16 cellular contexts compared by ENCODE assay signal in the genomic region with DNA sequence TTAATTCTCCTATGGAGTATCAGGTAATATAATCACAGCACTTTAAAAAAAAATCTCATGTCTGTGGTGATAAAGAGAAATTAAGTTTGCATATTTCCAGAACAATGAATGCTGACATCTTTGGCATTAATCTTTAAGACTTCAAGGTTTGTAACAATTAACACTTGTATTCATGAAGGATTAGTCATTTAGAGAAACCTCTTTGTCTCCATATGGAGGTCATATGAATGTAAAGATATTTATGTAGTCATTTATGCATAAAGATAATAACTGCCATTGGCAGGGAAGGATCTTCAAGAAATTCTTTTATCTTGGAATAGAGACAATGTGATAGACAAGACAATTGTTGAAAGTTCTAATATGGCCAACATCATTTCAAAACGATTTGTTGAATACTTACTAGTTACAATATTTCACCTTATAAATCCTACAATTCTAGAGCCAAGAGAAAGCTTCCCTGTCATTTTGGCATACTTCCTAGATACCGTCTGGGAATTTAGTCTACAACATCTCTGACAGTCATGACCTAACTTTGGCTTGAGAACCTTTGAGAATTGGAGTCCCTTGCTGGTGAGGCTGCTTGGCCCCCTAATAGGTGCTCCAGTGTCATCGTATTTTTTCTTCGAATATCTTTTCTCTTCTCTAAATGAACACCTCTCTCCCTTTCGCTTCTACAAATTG. TPM values are rescaled to one million over a fixed set of nuclear protein-coding genes. Genes with fewer than 3 reads are reported as not detected.
DNase-seq lines count a peak whose midpoint lies in the region; ATAC-seq and TF ChIP-seq lines count a peak whose summit lies in the region.
"Had no signal": no experiment of that assay in that cellular context is flagged by ENCODE, and none has a peak within 500 bp of the region (broad histone marks: within the 10 kb centered on the region; RNA-seq: fewer than 3 reads in every experiment).

No MANE protein-coding gene starts in this region.

- in situ Hi-C loops in GM13977 (cut with MboI; ENCODE audit: low pct_unique_long_range_greater_than_20kb, low sequenced_read_pairs, unreplicated experiment) = no loop called here

- H3K9me3 Mint-ChIP-seq in IgD-negative memory B cell = no peaks in the 10 kb centered on the region
- H3K9me3 Mint-ChIP-seq in CD8-positive, alpha-beta memory T cell = peaks cover 0 to 2% (median 0%) of the 10 kb centered on the region in 5 donors

- H3K4me1 Mint-ChIP-seq in IgD-negative memory B cell = peaks cover 46 to 49% (median 47%) of the 10 kb centered on the region in 3 donors
- H3K4me1 Mint-ChIP-seq in CD8-positive, alpha-beta memory T cell = no peaks in the 10 kb centered on the region

- POLR2A ChIA-PET in CD8-positive, alpha-beta memory T cell (lab: Charles Lee) = no interaction called here

- H3K36me3 Mint-ChIP-seq in IgD-negative memory B cell = peaks cover 13% of the 10 kb centered on the region
- H3K36me3 Mint-ChIP-seq in CD8-positive, alpha-beta memory T cell = peaks cover 0 to under 1% (median under 1%) of the 10 kb centered on the region in 3 donors

- no peaks in the 10 kb centered on the region for H3K9me3 ChIP-seq in gastroesophageal sphincter
- no peaks in the 10 kb centered on the region for H3K9me3 ChIP-seq in thyroid gland
- H3K9me3 ChIP-seq in CD8-positive, alpha-beta memory T cell (ENCODE audit: low read length) = no peaks in the 10 kb centered on the region
- H3K9me3 ChIP-seq: BLaER1 treated with 17β-estradiol and CSF1 and Interleukin-3, amounts not matched to agents 10 nM and 100 nM had no signal

- H3K36me3 ChIP-seq in gastroesophageal sphincter = no peaks in the 10 kb centered on the region
- H3K36me3 ChIP-seq in thyroid gland = no peaks in the 10 kb centered on the region
- no peaks in the 10 kb centered on the region for H3K36me3 ChIP-seq in CD8-positive, alpha-beta memory T cell (ENCODE audit: insufficient read depth, low read length)

- H3K4me3 ChIP-seq in gastroesophageal sphincter (no peak overlapping the region), thyroid gland (replicated peaks in 1 of 3) (no peak overlapping the region)
- no peak overlapping the region for H3K4me3 ChIP-seq in CD8-positive, alpha-beta memory T cell (ENCODE audit: low read length)
- H3K4me3 ChIP-seq: BLaER1 treated with 17β-estradiol and CSF1 and Interleukin-3, amounts not matched to agents 10 nM and 100 nM; GM23248; PC-9 had no signal

- CTCF ChIA-PET in CD8-positive, alpha-beta memory T cell (lab: Charles Lee) = no interaction called here

- intact Hi-C loops in thyroid gland (cut with DNase I) = no loop called here

- 46 to 57% methylated on average over 5 of the region's 5 CpGs for WGBS in gastroesophageal sphincter (ENCODE audit: low coverage in 1 of 2), 2 donors
- 76 to 80% methylated on average over 5 of the region's 5 CpGs for WGBS in thyroid gland, 2 donors

- H3K27me3 ChIP-seq in gastroesophageal sphincter = no peaks in the 10 kb centered on the region
- no peaks in the 10 kb centered on the region for H3K27me3 ChIP-seq in thyroid gland
- H3K27me3 ChIP-seq in CD8-positive, alpha-beta memory T cell (ENCODE audit: insufficient read depth, low read length, poor library complexity, severe bottlenecking) = no peaks in the 10 kb centered on the region
- H3K27me3 ChIP-seq: BLaER1 treated with 17β-estradiol and CSF1 and Interleukin-3, amounts not matched to agents 10 nM and 100 nM had no signal

- ATAC-seq in gastroesophageal sphincter = no peak

- TF ChIP-seq CTCF in gastroesophageal sphincter (IDR thresholded peaks at IDR 0.05) (no peak), thyroid gland (IDR thresholded peaks at IDR 0.05) (no peak), GM13977 (IDR thresholded peaks at IDR 0.05; ENCODE audit: extremely low read depth, insufficient read depth, missing control alignments) (no peak)

- TF ChIP-seq EP300 in gastroesophageal sphincter (IDR thresholded peaks at IDR 0.05) = no peak

- H3K27ac ChIP-seq in caudate nucleus (ENCODE audit: low read depth, low read length) (peak overlapping the region; percentile 11), gastroesophageal sphincter (peak overlapping the region; percentile 21 to 62 (median 36)), temporal lobe (ENCODE audit: low read depth, low read length) (peak overlapping the region; percentile 98), thyroid gland (no peak overlapping the region)
- H3K27ac ChIP-seq in CD8-positive, alpha-beta memory T cell (ENCODE audit: low read depth, low read length) = no peak overlapping the region
- H3K27ac ChIP-seq: BLaER1 treated with 17β-estradiol and CSF1 and Interleukin-3, amounts not matched to agents 10 nM and 100 nM; GM23248; PC-9 had no signal

- DNase-seq in caudate nucleus (lab: John Stamatoyannopoulos, UW) (no peak), thyroid gland (no peak), kidney glomerular epithelial cell (lab: John Stamatoyannopoulos, UW) (no peak), GM13977 (ENCODE audit: low spot score) (no peak)
- DNase-seq in CD8-positive, alpha-beta memory T cell = no peak
- DNase-seq: NCI-H1417, NCI-H1930, NCI-H2171, NCI-H774, PC-9 had no signal

- peak overlapping the region in 1 of 4 donors; percentile 85 for H3K4me3 Mint-ChIP-seq in IgD-negative memory B cell
- no peak overlapping the region for H3K4me3 Mint-ChIP-seq in CD8-positive, alpha-beta memory T cell

- peak overlapping the region in 2 of 3 donors; percentile 86 to 91 for H3K27ac Mint-ChIP-seq in IgD-negative memory B cell
- no peak overlapping the region for H3K27ac Mint-ChIP-seq in CD8-positive, alpha-beta memory T cell

- no peaks in the 10 kb centered on the region for H3K27me3 Mint-ChIP-seq in IgD-negative memory B cell
- peaks cover 0 to 3% of the 10 kb centered on the region in 2 donors for H3K27me3 Mint-ChIP-seq in CD8-positive, alpha-beta memory T cell

- TF ChIP-seq POLR2A in gastroesophageal sphincter (IDR thresholded peaks at IDR 0.05) (no peak), thyroid gland (IDR thresholded peaks at IDR 0.05) (no peak)

- H3K4me1 ChIP-seq in gastroesophageal sphincter (peaks cover 0 to 16% (median 0%) of the 10 kb centered on the region in 3 donors), thyroid gland (no peaks in the 10 kb centered on the region)
- H3K4me1 ChIP-seq in CD8-positive, alpha-beta memory T cell (ENCODE audit: insufficient read depth, low read length) = no peaks in the 10 kb centered on the region
- H3K4me1 ChIP-seq: BLaER1 treated with 17β-estradiol and CSF1 and Interleukin-3, amounts not matched to agents 10 nM and 100 nM had no signal

RNA-seq across cellular contexts. Expression of a gene that starts 33.6 kb away (rescaled TPM):
- polyA plus RNA-seq in IgD-negative memory B cell = 82.4 TPM
- total RNA-seq in gastroesophageal sphincter (10 to 100 TPM in 1 of 4 donors, 1 to 10 TPM in 3; 2.6 to 23.3 (median 8.3) TPM), temporal lobe (5.4 TPM), thyroid gland (10 to 100 TPM; 30.9 to 46.9 (median 34.8) TPM)
- 1 to 10 TPM; 3.1 to 3.5 TPM for total RNA-seq in CD8-positive, alpha-beta memory T cell
- 3.6 TPM for polyA plus RNA-seq in CD8-positive, alpha-beta memory T cell
- total RNA-seq: NCI-H460 had no signal

Comparison
In these comparisons a context has a peak if more than half of its experiments do, and no peak if none do; other contexts are left out.
1. H3K27ac Mint-ChIP-seq: peak in IgD-negative memory B cell (2 of 3); none in CD8-positive, alpha-beta memory T cell (0 of 8).
2. H3K27ac ChIP-seq: peak in caudate nucleus (single experiment), gastroesophageal sphincter (4 of 4) and temporal lobe (single experiment); none in thyroid gland (0 of 3) and CD8-positive, alpha-beta memory T cell (single experiment).